ENCODE assay signal across 1 cellular context in the genomic region with DNA sequence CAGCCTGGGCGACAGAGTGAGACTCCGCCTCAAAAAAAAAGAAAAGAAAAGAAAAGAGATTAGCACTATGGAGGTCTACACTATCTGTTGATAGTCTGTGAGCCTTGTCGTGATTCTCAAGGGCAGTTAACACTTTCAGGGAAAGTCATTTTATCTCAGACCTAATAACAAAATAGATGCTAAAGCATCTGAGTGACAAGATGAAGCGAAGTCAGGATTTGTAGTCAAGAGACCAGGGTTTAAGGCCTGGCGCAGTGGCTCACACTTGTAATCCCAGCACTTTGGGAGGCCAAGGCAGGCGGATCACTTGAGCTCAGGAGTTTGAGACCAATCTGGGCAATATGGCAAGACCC.
TF ChIP-seq lines count a peak whose summit lies in the region.

No MANE protein-coding gene starts in this region.

TF ChIP-seq in GM23338, 12 proteins besides CTCF, POLR2A, EP300 and RAD21:
- TF ChIP-seq POLR2AphosphoS5 (IDR thresholded peaks at IDR 0.05; ENCODE audit: low read depth) (no peak), EZH2 (IDR thresholded peaks at IDR 0.05; ENCODE audit: low read depth, unreplicated experiment) (no peak), STAT1 (IDR thresholded peaks at IDR 0.05; ENCODE audit: unreplicated experiment) (no peak), CREB1 (CRISPR knock-in tag; IDR thresholded peaks at IDR 0.05; ENCODE audit: low read depth) (no peak), ZNF331 (CRISPR knock-in tag; IDR thresholded peaks at IDR 0.05; ENCODE audit: low read depth) (no peak), NANOG (IDR thresholded peaks at IDR 0.05; ENCODE audit: borderline replicate concordance) (no peak), EZH2phosphoT487 (IDR thresholded peaks at IDR 0.05; ENCODE audit: unreplicated experiment) (no peak), ZNF114 (CRISPR knock-in tag; IDR thresholded peaks at IDR 0.05) (no peak)
